1 cellular context compared by ENCODE assay signal in the genomic region with DNA sequence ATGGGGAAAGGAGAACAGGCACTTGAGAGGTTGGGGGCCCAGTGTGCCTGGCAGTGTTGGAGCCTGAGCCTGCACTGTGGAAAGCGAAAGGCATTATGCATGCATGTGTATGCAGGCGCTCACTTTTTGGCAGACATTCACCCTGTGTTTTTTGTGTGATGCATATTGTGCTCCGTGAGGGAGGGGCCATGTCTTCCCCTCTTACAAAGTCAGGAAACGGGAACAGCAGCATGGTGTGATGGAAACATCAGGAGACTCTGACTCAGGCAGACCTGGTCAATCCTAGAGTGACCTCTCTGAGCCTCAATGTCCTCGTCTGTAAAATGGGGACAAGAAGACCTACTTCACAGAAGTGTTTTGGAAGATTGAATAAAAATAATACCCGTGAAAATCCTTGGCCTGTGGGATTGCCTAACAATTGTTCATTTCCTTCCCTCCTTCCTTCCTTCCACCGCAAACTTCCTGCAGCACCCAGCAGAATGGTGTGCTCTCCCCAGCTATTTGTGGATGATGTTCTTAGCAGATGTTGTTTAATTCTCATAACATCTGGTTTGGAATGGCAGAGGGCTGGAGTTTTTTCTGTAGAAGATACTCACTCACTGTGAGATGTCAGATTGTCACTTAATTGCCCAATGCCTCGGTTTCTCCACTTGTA.
TF ChIP-seq lines count a peak whose summit lies in the region.

No MANE protein-coding gene starts in this region.

TF ChIP-seq in K562, 482 proteins besides CTCF, POLR2A, EP300 and RAD21 (continued from another document):
- TF ChIP-seq RBM25 (IDR thresholded peaks at IDR 0.05; ENCODE audit: low read depth, low read length, severe bottlenecking) = peak; percentile 58
- peak; percentile 97 for TF ChIP-seq ESRRA (IDR thresholded peaks at IDR 0.05; ENCODE audit: borderline replicate concordance, low read depth)
- TF ChIP-seq BCOR (IDR thresholded peaks at IDR 0.05) = 0 out of 2 replicates have a peak, but pooled peaks have one; percentile 51
- peak; percentile 30; the same call in 1 of the 2 replicates for TF ChIP-seq ADNP (tag; IDR thresholded peaks at IDR 0.05)
- no peak for TF ChIP-seq HLTF (IDR thresholded peaks at IDR 0.05)
- TF ChIP-seq, protein P1, sequence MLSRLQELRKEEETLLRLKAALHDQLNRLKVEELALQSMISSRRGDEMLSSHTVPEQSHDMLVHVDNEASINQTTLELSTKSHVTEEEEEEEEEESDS (CRISPR knock-in tag; IDR thresholded peaks at IDR 0.05) = no peak
- TF ChIP-seq, protein P2, sequence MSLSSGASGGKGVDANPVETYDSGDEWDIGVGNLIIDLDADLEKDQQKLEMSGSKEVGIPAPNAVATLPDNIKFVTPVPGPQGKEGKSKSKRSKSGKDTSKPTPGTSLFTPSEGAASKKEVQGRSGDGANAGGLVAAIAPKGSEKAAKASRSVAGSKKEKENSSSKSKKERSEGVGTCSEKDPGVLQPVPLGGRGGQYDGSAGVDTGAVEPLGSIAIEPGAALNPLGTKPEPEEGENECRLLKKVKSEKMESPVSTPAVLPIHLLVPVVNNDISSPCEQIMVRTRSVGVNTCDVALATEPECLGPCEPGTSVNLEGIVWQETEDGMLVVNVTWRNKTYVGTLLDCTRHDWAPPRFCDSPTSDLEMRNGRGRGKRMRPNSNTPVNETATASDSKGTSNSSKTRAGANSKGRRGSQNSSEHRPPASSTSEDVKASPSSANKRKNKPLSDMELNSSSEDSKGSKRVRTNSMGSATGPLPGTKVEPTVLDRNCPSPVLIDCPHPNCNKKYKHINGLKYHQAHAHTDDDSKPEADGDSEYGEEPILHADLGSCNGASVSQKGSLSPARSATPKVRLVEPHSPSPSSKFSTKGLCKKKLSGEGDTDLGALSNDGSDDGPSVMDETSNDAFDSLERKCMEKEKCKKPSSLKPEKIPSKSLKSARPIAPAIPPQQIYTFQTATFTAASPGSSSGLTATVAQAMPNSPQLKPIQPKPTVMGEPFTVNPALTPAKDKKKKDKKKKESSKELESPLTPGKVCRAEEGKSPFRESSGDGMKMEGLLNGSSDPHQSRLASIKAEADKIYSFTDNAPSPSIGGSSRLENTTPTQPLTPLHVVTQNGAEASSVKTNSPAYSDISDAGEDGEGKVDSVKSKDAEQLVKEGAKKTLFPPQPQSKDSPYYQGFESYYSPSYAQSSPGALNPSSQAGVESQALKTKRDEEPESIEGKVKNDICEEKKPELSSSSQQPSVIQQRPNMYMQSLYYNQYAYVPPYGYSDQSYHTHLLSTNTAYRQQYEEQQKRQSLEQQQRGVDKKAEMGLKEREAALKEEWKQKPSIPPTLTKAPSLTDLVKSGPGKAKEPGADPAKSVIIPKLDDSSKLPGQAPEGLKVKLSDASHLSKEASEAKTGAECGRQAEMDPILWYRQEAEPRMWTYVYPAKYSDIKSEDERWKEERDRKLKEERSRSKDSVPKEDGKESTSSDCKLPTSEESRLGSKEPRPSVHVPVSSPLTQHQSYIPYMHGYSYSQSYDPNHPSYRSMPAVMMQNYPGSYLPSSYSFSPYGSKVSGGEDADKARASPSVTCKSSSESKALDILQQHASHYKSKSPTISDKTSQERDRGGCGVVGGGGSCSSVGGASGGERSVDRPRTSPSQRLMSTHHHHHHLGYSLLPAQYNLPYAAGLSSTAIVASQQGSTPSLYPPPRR (CRISPR knock-in tag; IDR thresholded peaks at IDR 0.05; ENCODE audit: borderline replicate concordance) = no peak
- no peak for TF ChIP-seq ZNF717 (CRISPR knock-in tag; IDR thresholded peaks at IDR 0.05)
